In genomic region chr22:36507518-36508010, GRCh38 we compare ENCODE assay signal across 1 cellular context.
TF ChIP-seq lines count a peak whose summit lies in the region.

No MANE protein-coding gene starts in this region.

TF ChIP-seq in H1, 55 proteins besides CTCF, POLR2A, EP300 and RAD21:
- TF ChIP-seq TAF7 (optimal IDR thresholded peaks at IDR 0.05; ENCODE audit: borderline replicate concordance, low read depth, low read length) (no peak), RFX5 (IDR thresholded peaks at IDR 0.05; ENCODE audit: borderline replicate concordance, low read depth, low read length) (no peak), ZNF274 (IDR thresholded peaks at IDR 0.05; ENCODE audit: borderline replicate concordance, extremely low read depth, low read length) (no peak), POU5F1 (IDR thresholded peaks at IDR 0.05; ENCODE audit: low read depth, low read length) (no peak), TBP (IDR thresholded peaks at IDR 0.05; ENCODE audit: low read depth, low read length) (no peak), TAF1 (IDR thresholded peaks at IDR 0.05; ENCODE audit: low read depth, low read length) (no peak), CHD1 (IDR thresholded peaks at IDR 0.05; ENCODE audit: low read depth, low read length) (no peak), HDAC6 (IDR thresholded peaks at IDR 0.05; ENCODE audit: low read depth, low read length) (no peak), CEBPB (IDR thresholded peaks at IDR 0.05; ENCODE audit: low read depth, low read length) (no peak), TEAD4 (IDR thresholded peaks at IDR 0.05; ENCODE audit: low read depth, low read length) (no peak), CBX5 (IDR thresholded peaks at IDR 0.05; ENCODE audit: low read depth, low read length) (no peak), CBX8 (IDR thresholded peaks at IDR 0.05; ENCODE audit: borderline replicate concordance, low read depth, low read length) (no peak), KDM5A (IDR thresholded peaks at IDR 0.05; ENCODE audit: low read length) (no peak), BRCA1 (IDR thresholded peaks at IDR 0.05; ENCODE audit: low read depth, low read length) (no peak), POLR2AphosphoS5 (IDR thresholded peaks at IDR 0.05; ENCODE audit: low read depth, low read length) (no peak), NRF1 (IDR thresholded peaks at IDR 0.05; ENCODE audit: low read depth, low read length) (no peak), JUN (IDR thresholded peaks at IDR 0.05; ENCODE audit: low read depth, low read length) (no peak), SP2 (IDR thresholded peaks at IDR 0.05; ENCODE audit: low read length) (no peak)
